Comparison of ENCODE assay signal across 18 cellular contexts in the genomic region with DNA sequence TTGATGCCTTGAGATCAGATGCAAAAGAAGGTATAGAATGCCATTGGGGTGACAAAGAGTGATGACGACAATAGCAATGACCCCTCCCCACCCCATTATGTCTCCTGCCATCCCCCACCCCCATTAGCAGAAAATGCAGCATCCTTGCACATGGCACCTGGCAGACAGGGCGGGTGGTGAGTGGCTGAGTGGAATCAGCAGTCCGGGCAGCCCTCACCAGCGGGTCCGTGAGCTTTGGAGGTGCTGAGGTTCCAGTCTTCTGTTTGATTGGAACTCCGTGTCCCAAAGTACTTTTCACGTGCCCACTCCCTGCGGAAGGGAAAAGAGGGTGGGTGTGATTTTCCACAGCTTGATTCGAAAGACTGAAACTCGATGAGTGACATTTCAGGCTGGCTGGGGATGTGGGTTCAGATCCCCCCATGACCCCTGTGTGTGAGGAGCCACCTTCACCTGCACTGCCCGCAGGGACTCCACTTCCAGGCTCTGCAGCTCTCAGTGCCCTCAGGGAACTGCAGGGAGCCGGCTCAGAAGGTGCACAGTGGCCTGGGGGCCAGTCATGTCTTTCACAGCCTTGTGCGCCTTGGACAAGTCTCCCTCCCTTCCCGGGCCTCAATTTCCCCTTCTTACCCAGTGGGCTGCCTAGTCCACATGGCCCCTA.
DNase-seq lines count a peak whose midpoint lies in the region; ATAC-seq and TF ChIP-seq lines count a peak whose summit lies in the region.
"Had no signal": no experiment of that assay in that cellular context is flagged by ENCODE, and none has a peak within 500 bp of the region (broad histone marks: within the 10 kb centered on the region; RNA-seq: fewer than 3 reads in every experiment).

No MANE protein-coding gene starts in this region.

- no peak for TF ChIP-seq CTCF in H9 (conservative IDR thresholded peaks at IDR 0.05)
- no peak for TF ChIP-seq CTCF in cardiac fibroblast (IDR thresholded peaks at IDR 0.05; ENCODE audit: low read depth, low read length)
- no peak for TF ChIP-seq CTCF in left lung (IDR thresholded peaks at IDR 0.05)
- TF ChIP-seq CTCF in CD14-positive monocyte (IDR thresholded peaks at IDR 0.05), result no peak

- H3K9me3 ChIP-seq in H9 (ENCODE audit: control insufficient read depth, low read depth, low read length), result no peaks in the 10 kb centered on the region
- no peaks in the 10 kb centered on the region for H3K9me3 ChIP-seq in left lung
- H3K9me3 ChIP-seq: thyroid gland had no signal

- H3K79me1 ChIP-seq in H9 (ENCODE audit: insufficient read depth, low read depth, low read length, poor library complexity, severe bottlenecking), result no peaks in the 10 kb centered on the region

- H3K4me3 ChIP-seq in cardiac fibroblast (replicated peaks in 1 of 2; ENCODE audit: low read depth in 2 of 2, low read length in 2 of 2) (peak overlapping the region; percentile 39 to 55), left lung (no peak overlapping the region), skin epidermis (no peak overlapping the region)
- H3K4me3 ChIP-seq: K562 had no signal

- no peaks in the 10 kb centered on the region for H3K36me3 ChIP-seq in left lung
- H3K36me3 ChIP-seq: thyroid gland had no signal

- no peak overlapping the region for H4K8ac ChIP-seq in H9 (replicated peaks; ENCODE audit: insufficient read length, low read depth, low read length)

- H2BK5ac ChIP-seq in H9 (ENCODE audit: insufficient read length, low read length), result no peak overlapping the region

- H3K14ac ChIP-seq in H9 (ENCODE audit: insufficient read depth, low read length), result peak overlapping the region; percentile 24; the same call in 1 of the 2 replicates

- peaks cover 3% of the 10 kb centered on the region for H3K27me3 Mint-ChIP-seq in H9 (ENCODE audit: low read depth)
- H3K27me3 Mint-ChIP-seq in CD14-positive monocyte (ENCODE audit: low read depth in 3 of 3), result peaks cover 32 to 45% (median 37%) of the 10 kb centered on the region in 3 donors

- H4K5ac ChIP-seq in H9 (ENCODE audit: insufficient read length, low read depth, low read length), result no peak overlapping the region

- H3K36me3 Mint-ChIP-seq in H9 (ENCODE audit: insufficient read depth in 1 of 3, low read depth in 3 of 3), result peaks cover 3 to 6% (median 5%) of the 10 kb centered on the region in 3 experiments; a peak in 3 of 7 replicates
- H3K36me3 Mint-ChIP-seq in CD14-positive monocyte, result no peaks in the 10 kb centered on the region
- H3K36me3 Mint-ChIP-seq: activated naive CD4-positive, alpha-beta T cell treated with anti-CD3 and anti-CD28 coated beads, Interleukin-2, amount 50 U/mL, for 72 hours; immature natural killer cell had no signal

- H3K4me1 Mint-ChIP-seq in H9 (peaks cover 58 to 59% of the 10 kb centered on the region in 2 experiments), CD14-positive monocyte (no peaks in the 10 kb centered on the region)
- H3K4me1 Mint-ChIP-seq: immature natural killer cell had no signal

- peaks cover 2% of the 10 kb centered on the region for H3K23me2 ChIP-seq in H9 (ENCODE audit: insufficient read length, low read depth, low read length, poor library complexity, severe bottlenecking)

- H3K4ac ChIP-seq in H9 (ENCODE audit: low read depth, low read length), result no peak overlapping the region

- no peak overlapping the region for H2BK120ac ChIP-seq in H9 (ENCODE audit: low read depth, low read length, poor library complexity, severe bottlenecking)

- H3K27me3 ChIP-seq in H9 (ENCODE audit: insufficient read depth, low read length) (no peaks in the 10 kb centered on the region), left lung (peaks cover 0 to 56% of the 10 kb centered on the region in 2 donors)
- H3K27me3 ChIP-seq: thyroid gland had no signal

- H3K9me3 Mint-ChIP-seq in H9 (no peaks in the 10 kb centered on the region), CD14-positive monocyte (peaks cover 0 to 4% (median 0%) of the 10 kb centered on the region in 7 donors)
- H3K9me3 Mint-ChIP-seq: activated naive CD4-positive, alpha-beta T cell treated with anti-CD3 and anti-CD28 coated beads, Interleukin-2, amount 50 U/mL, for 72 hours; immature natural killer cell had no signal

- no peak overlapping the region for H3K23ac ChIP-seq in H9 (ENCODE audit: insufficient read length, low read depth, low read length)

- no peak overlapping the region for H2BK15ac ChIP-seq in H9 (ENCODE audit: low read depth, low read length)

- no peak overlapping the region for H4K91ac ChIP-seq in H9 (ENCODE audit: insufficient read length, low read depth, low read length)

- no peak overlapping the region for H3K9ac ChIP-seq in H9 (ENCODE audit: extremely low read depth, insufficient read length, low read length)

- intact Hi-C loops in left lung (cut with DNase I), result no loop called here
- intact Hi-C loops in CD14-positive monocyte (cut with micrococcal nuclease), result no loop called here

- H3K27ac Mint-ChIP-seq in H9 (no peak overlapping the region; a peak in 1 of 7 replicates), CD14-positive monocyte (no peak overlapping the region)
- H3K27ac Mint-ChIP-seq: activated CD8-positive, alpha-beta T cell treated with anti-CD3 and anti-CD28 coated beads, Interleukin-2, amount 10 ng/mL, durations not matched to agents 7 days and 5 days; activated naive CD4-positive, alpha-beta T cell treated with anti-CD3 and anti-CD28 coated beads, Interleukin-2, amount 50 U/mL, for 72 hours; immature natural killer cell had no signal

- H2BK12ac ChIP-seq in H9 (ENCODE audit: insufficient read length, low read depth, low read length), result no peak overlapping the region

- no peak overlapping the region for H3T11ph ChIP-seq in H9 (ENCODE audit: low read length)

- DNase-seq in H9, result no peak
- DNase-seq in cardiac fibroblast (ENCODE audit: low read depth in 2 of 2), result no peak
- DNase-seq in left lung, result peak in 1 of 2 donors; percentile 39
- no peak for DNase-seq in HuH-7.5 (ENCODE audit: low spot score)
- no peak for DNase-seq in CD14-positive monocyte (ENCODE audit: low spot score)
- no peak for DNase-seq in pons (ENCODE audit: low spot score)
- DNase-seq in AG08396 (ENCODE audit: low spot score), result no peak
- DNase-seq: activated CD8-positive, alpha-beta T cell treated with anti-CD3 and anti-CD28 coated beads, Interleukin-2, amount 10 ng/mL, durations not matched to agents 7 days and 5 days; effector CD4-positive, alpha-beta T cell; GF-D8; immature natural killer cell; NCI-H2029; OCI-M1 had no signal

- H2AK5ac ChIP-seq in H9 (ENCODE audit: insufficient read length, low read length), result no peak overlapping the region

- no peaks in the 10 kb centered on the region for H4K20me1 ChIP-seq in H9 (ENCODE audit: control insufficient read depth, insufficient read depth, insufficient read length)

- no peak overlapping the region for H2BK20ac ChIP-seq in H9 (ENCODE audit: low read depth, low read length, poor library complexity, severe bottlenecking)

- no peaks in the 10 kb centered on the region; the same call in 1 of the 2 replicates for H3K79me2 ChIP-seq in H9 (ENCODE audit: insufficient read depth, low read length)

- no peak overlapping the region for H2AFZ ChIP-seq in H9 (ENCODE audit: low read length)

- no peak overlapping the region for H3K18ac ChIP-seq in H9 (ENCODE audit: insufficient read length, low read depth, low read length)

- WGBS in H9 (ENCODE audit: extremely low coverage, insufficient read length, low lambda C conversion rate), result no CpG with 5 or more reads among the region's 14 CpGs

- peak overlapping the region; percentile 24 to 62; a peak in 4 of 5 replicates for H3K4me3 Mint-ChIP-seq in H9
- H3K4me3 Mint-ChIP-seq in CD14-positive monocyte, result peak overlapping the region in 1 of 2 donors; percentile 43
- H3K4me3 Mint-ChIP-seq: activated CD8-positive, alpha-beta T cell treated with anti-CD3 and anti-CD28 coated beads, Interleukin-2, amount 10 ng/mL, durations not matched to agents 7 days and 5 days; immature natural killer cell had no signal

- ATAC-seq in left lung, result no peak
- ATAC-seq: activated CD8-positive, alpha-beta T cell treated with anti-CD3 and anti-CD28 coated beads, Interleukin-2, amount 10 ng/mL, durations not matched to agents 7 days and 5 days; activated naive CD4-positive, alpha-beta T cell treated with anti-CD3 and anti-CD28 coated beads, Interleukin-2, amount 50 U/mL, for 72 hours had no signal

- peak overlapping the region; percentile 45 for H3K4me2 ChIP-seq in H9 (ENCODE audit: insufficient read depth, insufficient read length, low read length)

- H3K56ac ChIP-seq in H9 (ENCODE audit: insufficient read length, low read depth, low read length), result no peak overlapping the region

- H3K4me1 ChIP-seq in H9 (ENCODE audit: insufficient read depth, low read length) (peaks cover 3% of the 10 kb centered on the region; the same call in 1 of the 2 replicates), left lung (peaks cover 6 to 8% of the 10 kb centered on the region in 2 donors)

- no peak overlapping the region for H3K27ac ChIP-seq in H9 (ENCODE audit: insufficient read length, low read depth, low read length)
- peak overlapping the region; percentile 53 to 77 for H3K27ac ChIP-seq in left lung
- peak overlapping the region in 17 of 21 experiments; percentile 13 to 84 (median 47) for H3K27ac ChIP-seq in skin epidermis
- H3K27ac ChIP-seq: C4-2B had no signal

Comparison
In these comparisons a context has a peak if more than half of its experiments do, and no peak if none do; other contexts are left out.
1. H3K4me3 ChIP-seq: peak in cardiac fibroblast (2 of 2); none in left lung (0 of 2) and skin epidermis (0 of 7).